Comparison of ENCODE assay signal across 8 cellular contexts in genomic region chr7:43645699-43646226, GRCh38.
DNase-seq lines count a peak whose midpoint lies in the region; ATAC-seq and TF ChIP-seq lines count a peak whose summit lies in the region.
"Had no signal": no experiment of that assay in that cellular context is flagged by ENCODE, and none has a peak within 500 bp of the region (broad histone marks: within the 10 kb centered on the region; RNA-seq: fewer than 3 reads in every experiment).

No MANE protein-coding gene starts in this region.

- H3K4me3 ChIP-seq in gastroesophageal sphincter (no peak overlapping the region), neuronal stem cell (ENCODE audit: low read length in 2 of 2) (no peak overlapping the region)
- H3K4me3 ChIP-seq: thyroid gland had no signal

- H3K4me1 ChIP-seq in gastroesophageal sphincter (peaks cover 37 to 58% (median 44%) of the 10 kb centered on the region in 3 donors), neuronal stem cell (ENCODE audit: control insufficient read depth in 2 of 2, insufficient read depth in 1 of 2, low read depth in 1 of 2, low read length in 2 of 2) (peaks cover 30 to 35% of the 10 kb centered on the region in 2 donors)

- no peak overlapping the region for H3K18ac ChIP-seq in neuronal stem cell (ENCODE audit: low read length)

- no peak overlapping the region for H4K8ac ChIP-seq in neuronal stem cell (ENCODE audit: low read depth, low read length)

- H2BK5ac ChIP-seq in neuronal stem cell (ENCODE audit: low read length): no peak overlapping the region

- intact Hi-C loops in activated CD4-positive, alpha-beta memory T cell treated with anti-CD3 and anti-CD28 coated beads for 36 hours (cut with micrococcal nuclease): no loop called here

- no peaks in the 10 kb centered on the region for H3K9me3 Mint-ChIP-seq in IgD-negative memory B cell
- H3K9me3 Mint-ChIP-seq in activated CD4-positive, alpha-beta memory T cell treated with anti-CD3 and anti-CD28 coated beads for 36 hours: no peaks in the 10 kb centered on the region
- no peaks in the 10 kb centered on the region for H3K9me3 Mint-ChIP-seq in stimulated activated naive B cell treated with anti-CD40 and anti-IgM and Interleukin-4, amounts not matched to agents 10 μg/mL and 1 μg/mL and 100 μg/mL, for 72 hours

- POLR2A ChIA-PET in activated CD4-positive, alpha-beta memory T cell treated with anti-CD3 and anti-CD28 coated beads for 36 hours (lab: Charles Lee): interaction anchor here (0.9 to 1.1 kb wide), 3 partner anchors 24 to 83 kb away, joined by 3 to 4 read pairs (median 3); partner anchors contain the start of gene COA1

- H3K27me3 ChIP-seq in gastroesophageal sphincter (no peaks in the 10 kb centered on the region), neuronal stem cell (ENCODE audit: control insufficient read depth in 3 of 3, insufficient read depth in 3 of 3, low read depth in 1 of 3, low read length in 3 of 3) (no peaks in the 10 kb centered on the region)
- H3K27me3 ChIP-seq: thyroid gland had no signal

- H3K27me3 Mint-ChIP-seq in IgD-negative memory B cell: no peaks in the 10 kb centered on the region
- no peaks in the 10 kb centered on the region for H3K27me3 Mint-ChIP-seq in activated CD4-positive, alpha-beta memory T cell treated with anti-CD3 and anti-CD28 coated beads for 36 hours
- no peaks in the 10 kb centered on the region for H3K27me3 Mint-ChIP-seq in stimulated activated naive B cell treated with anti-CD40 and anti-IgM and Interleukin-4, amounts not matched to agents 10 μg/mL and 1 μg/mL and 100 μg/mL, for 72 hours

- no peak overlapping the region for H2BK120ac ChIP-seq in neuronal stem cell (ENCODE audit: low read depth, low read length)

- H3K9me3 ChIP-seq in gastroesophageal sphincter (no peaks in the 10 kb centered on the region), neuronal stem cell (replicated peaks in 1 of 2; ENCODE audit: control insufficient read depth in 2 of 2, insufficient read depth in 1 of 2, low read depth in 1 of 2, low read length in 2 of 2) (peaks cover 0 to 6% of the 10 kb centered on the region in 2 donors)
- H3K9me3 ChIP-seq: thyroid gland had no signal

- 90 to 100% methylated on average over 1 of the region's 3 CpGs for WGBS in gastroesophageal sphincter (ENCODE audit: low coverage in 1 of 2), 2 donors
- WGBS in neuronal stem cell (ENCODE audit: extremely low coverage in 2 of 2, insufficient read length in 2 of 2, insufficient replicate concordance in 1 of 2), 2 donors: no CpG with 5 or more reads among the region's 3 CpGs

- no peak overlapping the region for H4K91ac ChIP-seq in neuronal stem cell (ENCODE audit: low read depth, low read length, poor library complexity)

- H3K4ac ChIP-seq in neuronal stem cell (ENCODE audit: low read length): no peak overlapping the region

- DNase-seq in activated CD4-positive, alpha-beta memory T cell treated with anti-CD3 and anti-CD28 coated beads for 36 hours: no peak
- no peak for DNase-seq in stimulated activated naive B cell treated with anti-CD40 and anti-IgM and Interleukin-4, amounts not matched to agents 10 μg/mL and 1 μg/mL and 100 μg/mL, for 72 hours
- DNase-seq in NCI-H146 (lab: John Stamatoyannopoulos, UW): no peak
- DNase-seq in neuronal stem cell (ENCODE audit: low spot score): no peak
- DNase-seq: thyroid gland had no signal

- no peak overlapping the region for H2BK15ac ChIP-seq in neuronal stem cell (ENCODE audit: low read length)

- H3K79me1 ChIP-seq in neuronal stem cell (ENCODE audit: low read depth, low read length): no peaks in the 10 kb centered on the region

- ATAC-seq in gastroesophageal sphincter: no peak
- no peak for ATAC-seq in stimulated activated naive B cell treated with anti-CD40 and anti-IgM and Interleukin-4, amounts not matched to agents 10 μg/mL and 1 μg/mL and 100 μg/mL, for 72 hours (replicated peaks)
- ATAC-seq in HG02588 (IDR thresholded peaks at IDR 0.05; ENCODE audit: unreplicated experiment): no peak

- no peak overlapping the region for H3K23ac ChIP-seq in neuronal stem cell (ENCODE audit: low read depth, low read length, poor library complexity)

- H2AFZ ChIP-seq in neuronal stem cell (ENCODE audit: low read length): no peak overlapping the region

- H3K36me3 ChIP-seq in gastroesophageal sphincter (peaks cover 0 to 33% of the 10 kb centered on the region in 2 donors), neuronal stem cell (replicated peaks in 1 of 2; ENCODE audit: control insufficient read depth in 2 of 2, insufficient read depth in 2 of 2, low read length in 2 of 2) (peaks cover 11 to 69% of the 10 kb centered on the region in 2 donors)
- H3K36me3 ChIP-seq: thyroid gland had no signal

- CTCF ChIA-PET in activated CD4-positive, alpha-beta memory T cell treated with anti-CD3 and anti-CD28 coated beads for 36 hours (lab: Charles Lee): interaction anchor here (1.5 to 9.9 kb wide), 4 partner anchors 23 to 63 kb away, joined by 3 to 130 read pairs (median 56); partner anchors contain the start of gene STK17A

- no peak for TF ChIP-seq EP300 in gastroesophageal sphincter (IDR thresholded peaks at IDR 0.05)

- no peak overlapping the region for H3K14ac ChIP-seq in neuronal stem cell (ENCODE audit: low read length)

- H3K27ac Mint-ChIP-seq in IgD-negative memory B cell: peak overlapping the region; percentile 78 to 98 (median 94)
- peak overlapping the region; percentile 81 for H3K27ac Mint-ChIP-seq in activated CD4-positive, alpha-beta memory T cell treated with anti-CD3 and anti-CD28 coated beads for 36 hours
- H3K27ac Mint-ChIP-seq in stimulated activated naive B cell treated with anti-CD40 and anti-IgM and Interleukin-4, amounts not matched to agents 10 μg/mL and 1 μg/mL and 100 μg/mL, for 72 hours: peak overlapping the region; percentile 91

- H2BK12ac ChIP-seq in neuronal stem cell (ENCODE audit: low read length): no peak overlapping the region

- no peak overlapping the region for H3K9ac ChIP-seq in neuronal stem cell (ENCODE audit: low read depth, low read length, poor library complexity)

- no peak overlapping the region for H2AK5ac ChIP-seq in neuronal stem cell (ENCODE audit: low read depth, low read length)

- no peak for TF ChIP-seq POLR2A in gastroesophageal sphincter (IDR thresholded peaks at IDR 0.05)

- H3K4me2 ChIP-seq in neuronal stem cell (ENCODE audit: insufficient read depth, low read length, poor library complexity, severe bottlenecking): no peak overlapping the region

- H3K36me3 Mint-ChIP-seq in IgD-negative memory B cell: peaks cover 10% of the 10 kb centered on the region
- peaks cover 36% of the 10 kb centered on the region for H3K36me3 Mint-ChIP-seq in activated CD4-positive, alpha-beta memory T cell treated with anti-CD3 and anti-CD28 coated beads for 36 hours
- H3K36me3 Mint-ChIP-seq in stimulated activated naive B cell treated with anti-CD40 and anti-IgM and Interleukin-4, amounts not matched to agents 10 μg/mL and 1 μg/mL and 100 μg/mL, for 72 hours: peaks cover 33 to 58% of the 10 kb centered on the region in 2 donors

- peaks cover 59 to 69% (median 63%) of the 10 kb centered on the region in 3 donors for H3K4me1 Mint-ChIP-seq in IgD-negative memory B cell
- H3K4me1 Mint-ChIP-seq in activated CD4-positive, alpha-beta memory T cell treated with anti-CD3 and anti-CD28 coated beads for 36 hours (ENCODE audit: low read depth): peaks cover 84% of the 10 kb centered on the region
- H3K4me1 Mint-ChIP-seq in stimulated activated naive B cell treated with anti-CD40 and anti-IgM and Interleukin-4, amounts not matched to agents 10 μg/mL and 1 μg/mL and 100 μg/mL, for 72 hours: peaks cover 55 to 85% of the 10 kb centered on the region in 2 donors

- TF ChIP-seq CTCF in gastroesophageal sphincter (IDR thresholded peaks at IDR 0.05): no peak

- H3K4me3 Mint-ChIP-seq in IgD-negative memory B cell: peak overlapping the region; percentile 64 to 87 (median 79)
- H3K4me3 Mint-ChIP-seq in activated CD4-positive, alpha-beta memory T cell treated with anti-CD3 and anti-CD28 coated beads for 36 hours: no peak overlapping the region
- H3K4me3 Mint-ChIP-seq in stimulated activated naive B cell treated with anti-CD40 and anti-IgM and Interleukin-4, amounts not matched to agents 10 μg/mL and 1 μg/mL and 100 μg/mL, for 72 hours: peak overlapping the region; percentile 25 to 80

- peak overlapping the region; percentile 91 to 98 (median 94) for H3K27ac ChIP-seq in gastroesophageal sphincter
- no peak overlapping the region for H3K27ac ChIP-seq in neuronal stem cell (replicated peaks; ENCODE audit: low read length)
